Comparison of ENCODE assay signal across 1 cellular context in genomic region chr6:167079853-167080297, GRCh38.
TF ChIP-seq lines count a peak whose summit lies in the region.

No MANE protein-coding gene starts in this region.

TF ChIP-seq in K562, 482 proteins besides CTCF, POLR2A, EP300 and RAD21 (continued from another document):
- no peak for TF ChIP-seq CAMTA2 (CRISPR knock-in tag; conservative IDR thresholded peaks at IDR 0.05)
- TF ChIP-seq ZBTB2 (IDR thresholded peaks at IDR 0.05): no peak
- no peak for TF ChIP-seq MGA (IDR thresholded peaks at IDR 0.05)
- no peak for TF ChIP-seq RBM34 (IDR thresholded peaks at IDR 0.05; ENCODE audit: borderline replicate concordance, insufficient read depth, low read length)
- TF ChIP-seq PBX2 (CRISPR knock-in tag; IDR thresholded peaks at IDR 0.05; ENCODE audit: low read depth): no peak
- no peak for TF ChIP-seq PBX2 (tag; conservative IDR thresholded peaks at IDR 0.05; ENCODE audit: low read depth)
- no peak for TF ChIP-seq ZSCAN32 (CRISPR knock-in tag; IDR thresholded peaks at IDR 0.05)
- no peak for TF ChIP-seq SAP30 (IDR thresholded peaks at IDR 0.05; ENCODE audit: borderline replicate concordance, insufficient read depth, low read depth, low read length, poor library complexity, severe bottlenecking)
